1 cellular context compared by ENCODE assay signal in the genomic region with DNA sequence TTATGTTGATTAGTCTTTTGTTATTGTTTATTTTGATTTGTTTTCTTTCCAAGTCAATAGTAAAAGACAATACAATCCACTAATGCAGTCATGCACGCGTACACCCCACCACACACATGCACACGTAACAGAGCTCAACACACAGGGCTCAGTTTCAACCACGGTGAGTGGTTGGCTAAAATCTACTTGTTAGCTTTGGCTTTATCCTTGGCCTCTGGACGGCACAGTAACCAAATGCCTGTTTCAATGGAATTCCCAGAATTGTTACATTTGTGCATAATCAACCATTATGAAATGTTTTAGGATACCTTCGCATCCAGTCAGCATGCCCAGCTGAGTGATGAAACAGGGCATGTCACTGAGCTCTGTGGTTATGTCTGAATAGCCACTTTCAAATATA.
TF ChIP-seq lines count a peak whose summit lies in the region.

No MANE protein-coding gene starts in this region.

TF ChIP-seq in H1, 55 proteins besides CTCF, POLR2A, EP300 and RAD21:
- TF ChIP-seq BCL11A (IDR thresholded peaks at IDR 0.05; ENCODE audit: low read depth in 2 of 2, low read length in 2 of 2) (no peak), HDAC2 (IDR thresholded peaks at IDR 0.05; ENCODE audit: borderline replicate concordance in 1 of 2, low read depth in 2 of 2, low read length in 2 of 2) (no peak), CREB1 (IDR thresholded peaks at IDR 0.05) (no peak), BRCA1 (IDR thresholded peaks at IDR 0.05; ENCODE audit: low read depth, low read length) (no peak), YY1 (IDR thresholded peaks at IDR 0.05; ENCODE audit: low read depth, low read length) (no peak), RNF2 (IDR thresholded peaks at IDR 0.05; ENCODE audit: borderline replicate concordance, low read depth, low read length, missing control alignments, poor library complexity, severe bottlenecking) (no peak), MAFK (IDR thresholded peaks at IDR 0.05; ENCODE audit: low read depth, low read length) (no peak), HDAC6 (IDR thresholded peaks at IDR 0.05; ENCODE audit: low read depth, low read length) (no peak), CTBP2 (IDR thresholded peaks at IDR 0.05; ENCODE audit: borderline replicate concordance, insufficient read depth, insufficient read length, low read length) (no peak), SP1 (IDR thresholded peaks at IDR 0.05; ENCODE audit: low read depth, low read length) (no peak), BACH1 (IDR thresholded peaks at IDR 0.05; ENCODE audit: low read length) (no peak), SRF (IDR thresholded peaks at IDR 0.05; ENCODE audit: low read depth, low read length) (no peak), JUND (IDR thresholded peaks at IDR 0.05; ENCODE audit: low read length) (no peak), ZNF274 (IDR thresholded peaks at IDR 0.05; ENCODE audit: borderline replicate concordance, extremely low read depth, low read length) (no peak), SP2 (IDR thresholded peaks at IDR 0.05; ENCODE audit: low read length) (no peak), EGR1 (IDR thresholded peaks at IDR 0.05; ENCODE audit: borderline replicate concordance, low read depth, low read length) (no peak), POU5F1 (IDR thresholded peaks at IDR 0.05; ENCODE audit: low read depth, low read length) (no peak)
- TF ChIP-seq, protein P1, sequence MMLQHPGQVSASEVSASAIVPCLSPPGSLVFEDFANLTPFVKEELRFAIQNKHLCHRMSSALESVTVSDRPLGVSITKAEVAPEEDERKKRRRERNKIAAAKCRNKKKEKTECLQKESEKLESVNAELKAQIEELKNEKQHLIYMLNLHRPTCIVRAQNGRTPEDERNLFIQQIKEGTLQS (IDR thresholded peaks at IDR 0.05; ENCODE audit: insufficient read depth, low read depth, low read length): no peak
